20 cellular contexts compared by ENCODE assay signal in the genomic region with DNA sequence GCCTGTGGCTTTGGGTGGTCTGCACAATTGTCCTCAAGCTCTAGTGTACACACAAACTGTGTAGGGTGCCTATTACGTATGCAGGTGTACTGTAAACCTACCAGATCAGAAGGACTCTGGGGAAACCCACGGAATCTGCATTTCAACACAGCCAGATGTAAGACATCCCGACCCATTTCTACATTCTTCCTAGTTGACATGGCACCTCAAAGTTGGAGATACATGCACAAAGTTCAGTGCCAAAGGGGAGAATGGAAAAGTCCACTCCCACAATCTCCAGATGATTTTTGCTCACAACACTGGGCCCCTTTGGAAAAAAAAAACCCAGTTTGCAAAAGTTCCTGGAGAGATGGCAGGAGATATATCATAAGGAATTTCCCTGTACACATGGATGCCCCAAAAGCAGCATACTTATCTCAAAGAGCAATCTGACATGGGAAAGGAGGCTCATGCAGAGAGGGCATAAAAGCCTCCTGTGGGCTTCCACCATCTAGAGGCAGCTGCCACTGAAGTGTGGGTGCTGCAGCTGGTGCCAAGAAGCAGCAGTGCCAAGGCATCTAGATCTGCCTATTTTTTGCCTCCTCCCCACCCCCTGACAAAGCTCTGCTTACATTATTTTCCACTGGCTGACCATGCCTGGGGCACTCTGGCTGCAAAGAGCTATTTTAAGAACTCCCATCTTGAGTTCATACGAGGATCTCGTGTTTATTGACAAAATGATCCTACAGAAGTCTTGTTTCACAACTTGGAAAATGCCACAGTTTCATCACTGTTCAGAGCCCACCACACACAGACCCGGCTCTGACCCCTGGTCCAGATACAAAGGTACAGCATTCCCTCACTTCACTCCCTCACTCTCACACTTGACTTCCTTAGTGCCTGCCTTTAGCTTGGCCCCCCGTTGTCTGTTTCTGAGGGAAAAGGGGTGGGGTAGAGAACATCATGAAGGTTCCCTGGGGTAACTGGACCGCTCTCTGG. TPM values are rescaled to one million over a fixed set of nuclear protein-coding genes. Genes with fewer than 3 reads are reported as not detected.
DNase-seq lines count a peak whose midpoint lies in the region; ATAC-seq and TF ChIP-seq lines count a peak whose summit lies in the region.
"Had no signal": no experiment of that assay in that cellular context is flagged by ENCODE, and none has a peak within 500 bp of the region (broad histone marks: within the 10 kb centered on the region; RNA-seq: fewer than 3 reads in every experiment).

No MANE protein-coding gene starts in this region.

- POLR2A ChIA-PET in WTC11 (lab: Charles Lee): no interaction called here

- no peaks in the 10 kb centered on the region for H3K9me3 Mint-ChIP-seq in WTC11
- no peaks in the 10 kb centered on the region for H3K9me3 Mint-ChIP-seq in stimulated activated naive B cell treated with anti-CD40 and anti-IgM and Interleukin-4, amounts not matched to agents 10 μg/mL and 1 μg/mL and 100 μg/mL, for 72 hours
- no peaks in the 10 kb centered on the region for H3K9me3 Mint-ChIP-seq in effector memory CD8-positive, alpha-beta T cell
- H3K9me3 Mint-ChIP-seq: CD8-positive, alpha-beta memory T cell; mesothelial cell of epicardium had no signal

- TF ChIP-seq CTCF in WTC11 (IDR thresholded peaks at IDR 0.05): no peak

- H3K36me3 Mint-ChIP-seq in WTC11: no peaks in the 10 kb centered on the region
- no peaks in the 10 kb centered on the region for H3K36me3 Mint-ChIP-seq in stimulated activated naive B cell treated with anti-CD40 and anti-IgM and Interleukin-4, amounts not matched to agents 10 μg/mL and 1 μg/mL and 100 μg/mL, for 72 hours
- H3K36me3 Mint-ChIP-seq in effector memory CD8-positive, alpha-beta T cell (ENCODE audit: insufficient read depth): no peaks in the 10 kb centered on the region
- H3K36me3 Mint-ChIP-seq: CD8-positive, alpha-beta memory T cell; mesothelial cell of epicardium had no signal

- H3K4me3 Mint-ChIP-seq in WTC11: no peak overlapping the region
- no peak overlapping the region for H3K4me3 Mint-ChIP-seq in stimulated activated naive B cell treated with anti-CD40 and anti-IgM and Interleukin-4, amounts not matched to agents 10 μg/mL and 1 μg/mL and 100 μg/mL, for 72 hours
- no peak overlapping the region for H3K4me3 Mint-ChIP-seq in effector memory CD8-positive, alpha-beta T cell
- H3K4me3 Mint-ChIP-seq: activated CD4-positive, alpha-beta T cell treated with anti-CD3 and anti-CD28 coated beads for 36 hours; CD8-positive, alpha-beta memory T cell; mesothelial cell of epicardium; T-helper 17 cell had no signal

- CTCF ChIA-PET in WTC11 (lab: Charles Lee): interaction anchor here (1.9 to 2.8 kb wide), 2 partner anchors 11 kb away, joined by 6 to 13 read pairs; no protein-coding TSS in a partner anchor

- peaks cover 4% of the 10 kb centered on the region for H3K27me3 Mint-ChIP-seq in WTC11 (ENCODE audit: low read depth)
- peaks cover 9 to 16% of the 10 kb centered on the region in 2 donors for H3K27me3 Mint-ChIP-seq in stimulated activated naive B cell treated with anti-CD40 and anti-IgM and Interleukin-4, amounts not matched to agents 10 μg/mL and 1 μg/mL and 100 μg/mL, for 72 hours
- peaks cover 15 to 37% of the 10 kb centered on the region in 2 donors for H3K27me3 Mint-ChIP-seq in effector memory CD8-positive, alpha-beta T cell

- no peak overlapping the region for H3K27ac Mint-ChIP-seq in WTC11
- no peak overlapping the region for H3K27ac Mint-ChIP-seq in stimulated activated naive B cell treated with anti-CD40 and anti-IgM and Interleukin-4, amounts not matched to agents 10 μg/mL and 1 μg/mL and 100 μg/mL, for 72 hours
- no peak overlapping the region for H3K27ac Mint-ChIP-seq in effector memory CD8-positive, alpha-beta T cell
- H3K27ac Mint-ChIP-seq: activated CD4-positive, alpha-beta T cell treated with anti-CD3 and anti-CD28 coated beads for 36 hours; mesothelial cell of epicardium; progenitor cell of endocrine pancreas; T-helper 17 cell had no signal

- intact Hi-C loops in left ventricle myocardium superior (cut with micrococcal nuclease): no loop called here
- intact Hi-C loops in sciatic nerve (cut with DNase I): no loop called here

- peak; percentile 73 for DNase-seq in COLO829 (ENCODE audit: low spot score)
- no peak for DNase-seq in WTC11 (ENCODE audit: low spot score)
- peak; percentile 77 for DNase-seq in left ventricle myocardium superior
- DNase-seq in sciatic nerve (ENCODE audit: low spot score): no peak
- no peak for DNase-seq in globus pallidus (ENCODE audit: low spot score)
- no peak for DNase-seq in stimulated activated naive CD4-positive, alpha-beta T cell (lab: John Stamatoyannopoulos, UW)
- no peak for DNase-seq in stimulated activated naive B cell treated with anti-CD40 and anti-IgM and Interleukin-4, amounts not matched to agents 10 μg/mL and 1 μg/mL and 100 μg/mL, for 72 hours
- DNase-seq in effector memory CD8-positive, alpha-beta T cell: no peak
- DNase-seq: activated CD4-positive, alpha-beta T cell treated with anti-CD3 and anti-CD28 coated beads for 36 hours; CD8-positive, alpha-beta memory T cell; cortex of kidney; GDM1; Karpas-422; Peyer's patch; T-helper 17 cell had no signal

- H3K4me1 Mint-ChIP-seq in WTC11: no peaks in the 10 kb centered on the region
- no peaks in the 10 kb centered on the region for H3K4me1 Mint-ChIP-seq in stimulated activated naive B cell treated with anti-CD40 and anti-IgM and Interleukin-4, amounts not matched to agents 10 μg/mL and 1 μg/mL and 100 μg/mL, for 72 hours
- H3K4me1 Mint-ChIP-seq in effector memory CD8-positive, alpha-beta T cell (ENCODE audit: low read depth in 2 of 2): no peaks in the 10 kb centered on the region
- H3K4me1 Mint-ChIP-seq: activated CD4-positive, alpha-beta T cell treated with anti-CD3 and anti-CD28 coated beads for 36 hours; CD8-positive, alpha-beta memory T cell; T-helper 17 cell had no signal

- no peak for ATAC-seq in WTC11
- ATAC-seq in left ventricle myocardium superior: peak; percentile 98
- peak; percentile 37 for ATAC-seq in sciatic nerve
- ATAC-seq in stimulated activated naive B cell treated with anti-CD40 and anti-IgM and Interleukin-4, amounts not matched to agents 10 μg/mL and 1 μg/mL and 100 μg/mL, for 72 hours (replicated peaks): no peak
- no peak for ATAC-seq in effector memory CD8-positive, alpha-beta T cell (replicated peaks)
- ATAC-seq: activated CD4-positive, alpha-beta T cell treated with anti-CD3 and anti-CD28 coated beads for 36 hours; esophagus mucosa; T-helper 17 cell had no signal

TF ChIP-seq in WTC11, 78 proteins besides CTCF, POLR2A, EP300 and RAD21:
- TF ChIP-seq TCF7 (CRISPR knock-in tag; IDR thresholded peaks at IDR 0.05; ENCODE audit: low read depth) (no peak), GABPB1 (CRISPR knock-in tag; IDR thresholded peaks at IDR 0.05) (0 out of 2 replicates have a peak, but pooled peaks have one; percentile 8)
TF ChIP-seq in WTC11: peak in this region for 1.

RNA-seq across cellular contexts. Expression of a gene that starts 12.9 kb away (rescaled TPM):
- total RNA-seq in WTC11 (2021) (not detected in 3 replicates), left ventricle myocardium superior (not detected), sciatic nerve (not detected)
- total RNA-seq: activated CD4-positive, alpha-beta T cell treated with anti-CD3 and anti-CD28 coated beads for 36 hours; CD8-positive, alpha-beta memory T cell; esophagus mucosa; H1; mesothelial cell of epicardium; NCI-H460; Peyer's patch; progenitor cell of endocrine pancreas; T-helper 17 cell had no signal

Comparison
In these comparisons a context has a peak if more than half of its experiments do, and no peak if none do; other contexts are left out.
1. DNase-seq: peak in COLO829 (single experiment) and left ventricle myocardium superior (single experiment); none in WTC11 (single experiment), sciatic nerve (single experiment), globus pallidus (single experiment), stimulated activated naive CD4-positive, alpha-beta T cell (0 of 6), stimulated activated naive B cell treated with anti-CD40 and anti-IgM and Interleukin-4, amounts not matched to agents 10 μg/mL and 1 μg/mL and 100 μg/mL, for 72 hours (single experiment) and effector memory CD8-positive, alpha-beta T cell (0 of 3).
2. ATAC-seq: peak in left ventricle myocardium superior (single experiment) and sciatic nerve (single experiment); none in WTC11 (single experiment), stimulated activated naive B cell treated with anti-CD40 and anti-IgM and Interleukin-4, amounts not matched to agents 10 μg/mL and 1 μg/mL and 100 μg/mL, for 72 hours (0 of 2) and effector memory CD8-positive, alpha-beta T cell (single experiment).